In genomic region chr19:9159891-9160290, GRCh38 we compare ENCODE assay signal across 1 cellular context.
TF ChIP-seq lines count a peak whose summit lies in the region.

No MANE protein-coding gene starts in this region.

TF ChIP-seq in WTC11, 78 proteins besides CTCF, POLR2A, EP300 and RAD21 (continued from another document):
- no peak for TF ChIP-seq AFF4 (CRISPR knock-in tag; IDR thresholded peaks at IDR 0.05; ENCODE audit: borderline replicate concordance)
- no peak for TF ChIP-seq TEAD1 (CRISPR knock-in tag; IDR thresholded peaks at IDR 0.05)
- TF ChIP-seq FOXJ3 (CRISPR knock-in tag; IDR thresholded peaks at IDR 0.05; ENCODE audit: borderline replicate concordance) = no peak
- no peak for TF ChIP-seq ZNF425 (CRISPR knock-in tag; conservative IDR thresholded peaks at IDR 0.05)
- no peak for TF ChIP-seq ARID4B (CRISPR knock-in tag; IDR thresholded peaks at IDR 0.05; ENCODE audit: borderline replicate concordance)
- TF ChIP-seq ZNF263 (CRISPR knock-in tag; IDR thresholded peaks at IDR 0.05; ENCODE audit: low read depth) = no peak
- TF ChIP-seq ATF1 (CRISPR knock-in tag; IDR thresholded peaks at IDR 0.05) = no peak
- no peak for TF ChIP-seq PRDM15 (CRISPR knock-in tag; IDR thresholded peaks at IDR 0.05)
- no peak for TF ChIP-seq SOX15 (CRISPR knock-in tag; IDR thresholded peaks at IDR 0.05)
- TF ChIP-seq ZNF317 (CRISPR knock-in tag; IDR thresholded peaks at IDR 0.05; ENCODE audit: borderline replicate concordance, low read depth) = no peak
- TF ChIP-seq RELA (CRISPR knock-in tag; IDR thresholded peaks at IDR 0.05; ENCODE audit: borderline replicate concordance) = no peak
- no peak for TF ChIP-seq IRF2 (CRISPR knock-in tag; IDR thresholded peaks at IDR 0.05; ENCODE audit: borderline replicate concordance, low read depth)
- TF ChIP-seq RORB (CRISPR knock-in tag; IDR thresholded peaks at IDR 0.05) = no peak
